12 cellular contexts compared by ENCODE assay signal in genomic region chr3:23094890-23095462, GRCh38.
DNase-seq lines count a peak whose midpoint lies in the region; ATAC-seq lines count a peak whose summit lies in the region.
"Had no signal": no experiment of that assay in that cellular context is flagged by ENCODE, and none has a peak within 500 bp of the region (broad histone marks: within the 10 kb centered on the region; RNA-seq: fewer than 3 reads in every experiment).

No MANE protein-coding gene starts in this region.

- H3K27ac ChIP-seq in epithelial cell of prostate = no peak overlapping the region
- H3K27ac ChIP-seq: 22Rv1 had no signal

- ATAC-seq in GM21825 (IDR thresholded peaks at IDR 0.05; ENCODE audit: unreplicated experiment) (no peak), HG02623 (IDR thresholded peaks at IDR 0.05; ENCODE audit: unreplicated experiment) (no peak), GM18907 (IDR thresholded peaks at IDR 0.05; ENCODE audit: unreplicated experiment) (no peak)
- ATAC-seq: T-helper 17 cell had no signal

- DNase-seq in NCI-H1436 treated with DMSO at 0.1 percent for 48 hours (lab: John Stamatoyannopoulos, UW) = peak; percentile 11
- no peak for DNase-seq in NCI-H1436 (lab: John Stamatoyannopoulos, UW)
- peak; percentile 53 for DNase-seq in NCI-H510A treated with DMSO at 0.1 percent for 48 hours (lab: John Stamatoyannopoulos, UW)
- peak; percentile 75 for DNase-seq in epithelial cell of prostate (ENCODE audit: low read depth, low spot score)
- DNase-seq in pulmonary artery endothelial cell (ENCODE audit: low read depth, low spot score) = peak; percentile 48
- DNase-seq: effector memory CD4-positive, alpha-beta T cell; MV-4-11; T-helper 17 cell had no signal
